29 cellular contexts compared by ENCODE assay signal in genomic region chr12:132015686-132016430, GRCh38.
"Had no signal": no experiment of that assay in that cellular context is flagged by ENCODE, and none has a peak within 500 bp of the region (broad histone marks: within the 10 kb centered on the region; RNA-seq: fewer than 3 reads in every experiment).

No MANE protein-coding gene starts in this region.

- H3K9me3 Mint-ChIP-seq: activated T-cell treated with anti-CD3 and anti-CD28 coated beads, Interleukin-2, amount 50 U/mL, for 24 hours; activated T-helper 1 cell treated with anti-CD3 and anti-CD28 coated beads, Interleukin-12 subunit alpha, Interleukin-12 subunit beta, Interleukin-2, Interleukin-4 antibody, amounts not matched to agents 30 ng/mL and 10 ng/mL and 1 ng/mL, durations not matched to agents 14 hours and 24 hours and 36 hours; brain; IgD-negative memory B cell; T-helper 1 cell treated with Interleukin-12 subunit alpha and Interleukin-12 subunit beta and Interleukin-4 antibody, amounts not matched to agents 30 μg/mL and 1 μg/mL, for 36 hours had no signal

- H3K27me3 ChIP-seq: cardiac muscle cell, MG63, Peyer's patch, SJSA1 had no signal

- ATAC-seq: activated CD4-positive, CD25-positive, alpha-beta regulatory T cell treated with anti-CD3 and anti-CD28 coated beads, Interleukin-2, amount 50 U/mL, for 24 hours; activated CD8-positive, alpha-beta memory T cell treated with anti-CD3 and anti-CD28 coated beads, Interleukin-2, amount 10 ng/mL, durations not matched to agents 7 days and 5 days had no signal

- H3K4me3 Mint-ChIP-seq: activated CD8-positive, alpha-beta memory T cell treated with anti-CD3 and anti-CD28 coated beads, Interleukin-2, amount 10 ng/mL, durations not matched to agents 7 days and 5 days; activated T-cell treated with anti-CD3 and anti-CD28 coated beads, Interleukin-2, amount 50 U/mL, for 24 hours; activated T-helper 1 cell treated with anti-CD3 and anti-CD28 coated beads, Interleukin-12 subunit alpha, Interleukin-12 subunit beta, Interleukin-2, Interleukin-4 antibody, amounts not matched to agents 30 ng/mL and 10 ng/mL and 1 ng/mL, durations not matched to agents 14 hours and 24 hours and 36 hours; brain; T-helper 1 cell treated with Interleukin-12 subunit alpha and Interleukin-12 subunit beta and Interleukin-4 antibody, amounts not matched to agents 30 μg/mL and 1 μg/mL, for 36 hours had no signal

- H3K9me3 ChIP-seq: MG63, Peyer's patch, SJSA1 had no signal

- H3K4me3 ChIP-seq: cardiac muscle cell, MG63, Peyer's patch, SJSA1 had no signal

- H3K4me1 Mint-ChIP-seq: brain had no signal

- FAIRE-seq: astrocyte had no signal

- H3K27ac ChIP-seq: cardiac muscle cell, KMS-11, Peyer's patch, RWPE1, SJSA1 had no signal

- H3K27me3 Mint-ChIP-seq: activated CD8-positive, alpha-beta memory T cell treated with anti-CD3 and anti-CD28 coated beads, Interleukin-2, amount 10 ng/mL, durations not matched to agents 7 days and 5 days; activated T-cell treated with anti-CD3 and anti-CD28 coated beads, Interleukin-2, amount 50 U/mL, for 24 hours; IgD-negative memory B cell had no signal

- H3K9ac ChIP-seq: KMS-11 had no signal

- DNase-seq: activated CD4-positive, alpha-beta T cell treated with anti-CD3 and anti-CD28 coated beads for 4 hours; activated CD4-positive, alpha-beta T cell treated with anti-CD3 and anti-CD28 coated beads, Interleukin-2, amount 50 U/mL, for 48 hours; activated CD8-positive, alpha-beta memory T cell treated with anti-CD3 and anti-CD28 coated beads, Interleukin-2, amount 10 ng/mL, durations not matched to agents 7 days and 5 days; activated gamma-delta T cell treated with Interleukin-2 at 50 U/mL for 16 hours; activated naive CD4-positive, alpha-beta T cell treated with anti-CD3 and anti-CD28 coated beads, Interleukin-2, amount 50 U/mL, for 16 hours; activated T-cell treated with anti-CD3 and anti-CD28 coated beads, Interleukin-2, amount 50 U/mL, for 24 hours; amygdala; cerebellar nuclear complex; MG63; NCI-H1105; NCI-H1436; NCI-H1694 treated with DMSO at 0.1 percent for 48 hours; NCI-H2029 treated with DMSO at 0.1 percent for 48 hours; NCI-H345; NCI-H510A treated with DMSO at 0.1 percent for 48 hours; NCI-H69; NK-92 treated with Interleukin-12 subunit alpha and Interleukin-12 subunit beta, amount 100 ng/mL, for 24 hours; Right ventricle myocardium superior had no signal

- H3K27ac Mint-ChIP-seq: activated CD8-positive, alpha-beta memory T cell treated with anti-CD3 and anti-CD28 coated beads, Interleukin-2, amount 10 ng/mL, durations not matched to agents 7 days and 5 days; activated T-cell treated with anti-CD3 and anti-CD28 coated beads, Interleukin-2, amount 50 U/mL, for 24 hours; activated T-helper 1 cell treated with anti-CD3 and anti-CD28 coated beads, Interleukin-12 subunit alpha, Interleukin-12 subunit beta, Interleukin-2, Interleukin-4 antibody, amounts not matched to agents 30 ng/mL and 10 ng/mL and 1 ng/mL, durations not matched to agents 14 hours and 24 hours and 36 hours; IgD-negative memory B cell; T-helper 1 cell treated with Interleukin-12 subunit alpha and Interleukin-12 subunit beta and Interleukin-4 antibody, amounts not matched to agents 30 μg/mL and 1 μg/mL, for 36 hours had no signal

- H3K4me1 ChIP-seq: Peyer's patch had no signal

- H3K4me2 ChIP-seq: KMS-11 had no signal
